In genomic region chr19:48216933-48217332, GRCh38 we compare ENCODE assay signal across 13 cellular contexts.
"Had no signal": no experiment of that assay in that cellular context is flagged by ENCODE, and none has a peak within 500 bp of the region (broad histone marks: within the 10 kb centered on the region; RNA-seq: fewer than 3 reads in every experiment).

No MANE protein-coding gene starts in this region.

- H3K27ac ChIP-seq: heart left ventricle, left ventricle myocardium inferior, ovary had no signal

- H3K4me3 Mint-ChIP-seq: activated T-helper 1 cell treated with anti-CD3 and anti-CD28 coated beads, Interleukin-12 subunit alpha, Interleukin-12 subunit beta, Interleukin-2, Interleukin-4 antibody, amounts not matched to agents 30 ng/mL and 10 ng/mL and 1 ng/mL, durations not matched to agents 14 hours and 24 hours and 36 hours; memory B cell; stimulated activated naive CD8-positive, alpha-beta T cell treated with anti-CD3 and anti-CD28 coated beads, Interleukin-15, Interleukin-2, amounts not matched to agents 100 ng/mL and 50 ng/mL, for 24 hours had no signal

- H3K4me3 ChIP-seq: heart left ventricle, left ventricle myocardium inferior, ovary had no signal

- DNase-seq: activated CD4-positive, alpha-beta T cell treated with anti-CD3 and anti-CD28 coated beads for 48 hours; activated naive CD4-positive, alpha-beta T cell; foreskin melanocyte; heart left ventricle; kidney; left ventricle myocardium inferior; ovary; stimulated activated CD4-positive, alpha-beta T cell treated with anti-CD3 and anti-CD28 coated beads, Interleukin-15, amount 100 ng/mL, for 24 hours; stimulated activated CD4-positive, alpha-beta T cell treated with anti-CD3 and anti-CD28 coated beads, Interleukin-4, amount 100 ng/mL, for 24 hours; T-helper 1 cell had no signal

- H3K9me3 Mint-ChIP-seq: activated T-helper 1 cell treated with anti-CD3 and anti-CD28 coated beads, Interleukin-12 subunit alpha, Interleukin-12 subunit beta, Interleukin-2, Interleukin-4 antibody, amounts not matched to agents 30 ng/mL and 10 ng/mL and 1 ng/mL, durations not matched to agents 14 hours and 24 hours and 36 hours; memory B cell; stimulated activated naive CD8-positive, alpha-beta T cell treated with anti-CD3 and anti-CD28 coated beads, Interleukin-15, Interleukin-2, amounts not matched to agents 100 ng/mL and 50 ng/mL, for 24 hours had no signal

- H3K9me3 ChIP-seq: heart left ventricle, left ventricle myocardium inferior, ovary had no signal

- H3K27ac Mint-ChIP-seq: activated T-helper 1 cell treated with anti-CD3 and anti-CD28 coated beads, Interleukin-12 subunit alpha, Interleukin-12 subunit beta, Interleukin-2, Interleukin-4 antibody, amounts not matched to agents 30 ng/mL and 10 ng/mL and 1 ng/mL, durations not matched to agents 14 hours and 24 hours and 36 hours; stimulated activated naive CD8-positive, alpha-beta T cell treated with anti-CD3 and anti-CD28 coated beads, Interleukin-15, Interleukin-2, amounts not matched to agents 100 ng/mL and 50 ng/mL, for 24 hours had no signal

- H3K4me1 ChIP-seq: heart left ventricle, left ventricle myocardium inferior had no signal

- ATAC-seq: heart left ventricle had no signal

- H3K27me3 ChIP-seq: heart left ventricle, ovary had no signal

- H3K36me3 ChIP-seq: ovary had no signal

- H3K27me3 Mint-ChIP-seq: memory B cell; stimulated activated naive CD8-positive, alpha-beta T cell treated with anti-CD3 and anti-CD28 coated beads, Interleukin-15, Interleukin-2, amounts not matched to agents 100 ng/mL and 50 ng/mL, for 24 hours had no signal
